In genomic region chr19:10565567-10566407, GRCh38 we compare ENCODE assay signal across 1 cellular context.
TF ChIP-seq lines count a peak whose summit lies in the region.

TSS of gene KRI1 (minus strand) at chr19:10566010. CDS start at chr19:10565999, 11 bp downstream.

TF ChIP-seq in HepG2, 621 proteins besides CTCF, POLR2A, EP300 and RAD21 (continued from another document and continues in another):
- 0 out of 2 replicates have a peak, but pooled peaks have one; percentile 35 for TF ChIP-seq ZNF609 (CRISPR knock-in tag; IDR thresholded peaks at IDR 0.05; ENCODE audit: borderline replicate concordance)
- no peak for TF ChIP-seq HMG20A (CRISPR knock-in tag; IDR thresholded peaks at IDR 0.05; ENCODE audit: borderline replicate concordance)
- TF ChIP-seq ZNF709 (CRISPR knock-in tag; IDR thresholded peaks at IDR 0.05): peak; percentile 93
- peak; percentile 93; the same call in 1 of the 2 replicates for TF ChIP-seq ZNF567 (CRISPR knock-in tag; IDR thresholded peaks at IDR 0.05; ENCODE audit: borderline replicate concordance)
- no peak for TF ChIP-seq TIGD3 (CRISPR knock-in tag; IDR thresholded peaks at IDR 0.05; ENCODE audit: borderline replicate concordance)
- TF ChIP-seq AKNA (CRISPR knock-in tag; IDR thresholded peaks at IDR 0.05; ENCODE audit: borderline replicate concordance): no peak
- no peak for TF ChIP-seq ZNF460 (CRISPR knock-in tag; IDR thresholded peaks at IDR 0.05; ENCODE audit: borderline replicate concordance)
- peak; percentile 43; the same call in 1 of the 2 replicates for TF ChIP-seq BRCA1 (CRISPR knock-in tag; IDR thresholded peaks at IDR 0.05)
- peak; percentile 73 for TF ChIP-seq GATAD1 (CRISPR knock-in tag; IDR thresholded peaks at IDR 0.05)
- TF ChIP-seq YEATS4 (CRISPR knock-in tag; IDR thresholded peaks at IDR 0.05; ENCODE audit: borderline replicate concordance): peak; percentile 89
- no peak for TF ChIP-seq FUBP1 (CRISPR knock-in tag; IDR thresholded peaks at IDR 0.05; ENCODE audit: borderline replicate concordance)
- TF ChIP-seq ZBTB3 (CRISPR knock-in tag; IDR thresholded peaks at IDR 0.05; ENCODE audit: borderline replicate concordance, low read depth): no peak
- no peak for TF ChIP-seq SNAPC4 (CRISPR knock-in tag; IDR thresholded peaks at IDR 0.05)
- no peak for TF ChIP-seq SNAPC5 (CRISPR knock-in tag; IDR thresholded peaks at IDR 0.05; ENCODE audit: borderline replicate concordance)
- TF ChIP-seq MYC (CRISPR knock-in tag; IDR thresholded peaks at IDR 0.05; ENCODE audit: borderline replicate concordance): peak; percentile 94
- peak; percentile 57 for TF ChIP-seq SOX5 (CRISPR knock-in tag; IDR thresholded peaks at IDR 0.05; ENCODE audit: borderline replicate concordance)
- TF ChIP-seq ZNF670 (CRISPR knock-in tag; IDR thresholded peaks at IDR 0.05; ENCODE audit: borderline replicate concordance): peak; percentile 81; the same call in 1 of the 2 replicates
- no peak for TF ChIP-seq ZNF646 (CRISPR knock-in tag; IDR thresholded peaks at IDR 0.05)
- TF ChIP-seq ZNF761 (CRISPR knock-in tag; conservative IDR thresholded peaks at IDR 0.05): peak; percentile 92
- no peak for TF ChIP-seq THYN1 (CRISPR knock-in tag; IDR thresholded peaks at IDR 0.05; ENCODE audit: borderline replicate concordance, low read depth)
